8 cellular contexts compared by ENCODE assay signal in the genomic region with DNA sequence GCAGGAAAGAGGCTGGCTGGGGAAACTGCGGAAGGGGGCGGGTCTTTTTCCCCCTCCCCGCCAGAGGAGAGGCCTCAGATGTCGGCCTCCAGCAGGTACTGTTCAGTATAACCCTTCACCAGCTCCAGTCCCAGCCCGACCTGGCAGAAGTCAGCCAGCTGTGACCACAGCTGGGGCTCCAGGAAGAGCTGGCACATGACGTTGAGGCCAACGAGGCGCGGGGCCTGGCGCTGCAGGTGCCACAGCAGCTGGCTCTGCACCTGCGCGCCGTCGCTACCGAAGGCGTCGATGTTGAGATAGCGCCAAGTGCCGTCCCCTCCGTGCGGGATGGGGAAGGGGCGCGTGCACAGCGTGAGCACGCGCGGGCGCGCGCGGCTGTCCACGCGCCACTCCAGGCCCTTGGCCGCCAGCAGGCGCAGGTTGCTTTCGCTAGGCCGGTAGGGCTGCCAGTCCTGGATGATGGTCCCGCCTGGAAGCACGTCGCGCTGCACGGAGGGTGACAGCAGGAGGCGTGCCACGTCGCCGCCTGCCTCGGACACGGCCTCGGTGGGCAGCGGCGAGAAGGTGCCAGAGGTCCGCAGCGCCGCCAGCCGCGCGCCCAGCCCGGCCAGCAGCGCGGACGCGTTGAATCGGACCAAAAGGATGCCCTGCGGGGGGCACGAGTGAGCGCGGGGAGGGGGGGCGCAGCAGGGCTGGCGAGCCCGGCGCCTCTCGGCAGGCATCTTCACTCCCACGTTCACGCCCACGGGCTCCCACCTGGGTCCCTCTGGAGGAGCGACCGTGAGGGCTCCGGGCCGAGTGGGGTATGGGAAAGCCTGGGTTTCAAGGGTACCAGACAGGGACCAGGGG. TPM values are rescaled to one million over a fixed set of nuclear protein-coding genes. Genes with fewer than 3 reads are reported as not detected.
DNase-seq lines count a peak whose midpoint lies in the region; ATAC-seq and TF ChIP-seq lines count a peak whose summit lies in the region.

No MANE protein-coding gene starts in this region.

- H3K36me3 Mint-ChIP-seq in activated T-cell treated with anti-CD3 and anti-CD28 coated beads, Interleukin-2, amount 50 U/mL, for 24 hours (ENCODE audit: low read depth) = no peaks in the 10 kb centered on the region
- H3K36me3 Mint-ChIP-seq in activated T-cell treated with anti-CD3 and anti-CD28 coated beads, Interleukin-2, amount 50 U/mL, for 4 hours (ENCODE audit: insufficient read depth) = no peaks in the 10 kb centered on the region
- H3K36me3 Mint-ChIP-seq in endodermal cell (ENCODE audit: low read depth) = peaks cover 2% of the 10 kb centered on the region

- H3K9ac ChIP-seq in endodermal cell (ENCODE audit: extremely low read depth, low read length, poor library complexity, severe bottlenecking) = no peak overlapping the region
- H3K9ac ChIP-seq in skeletal muscle satellite cell (ENCODE audit: low read depth, low read length) = no peak overlapping the region

- peaks cover 61% of the 10 kb centered on the region for H3K4me1 Mint-ChIP-seq in activated T-cell treated with anti-CD3 and anti-CD28 coated beads, Interleukin-2, amount 50 U/mL, for 24 hours (ENCODE audit: low read depth)
- peaks cover 56% of the 10 kb centered on the region for H3K4me1 Mint-ChIP-seq in activated T-cell treated with anti-CD3 and anti-CD28 coated beads, Interleukin-2, amount 50 U/mL, for 4 hours (ENCODE audit: low read depth)
- H3K4me1 Mint-ChIP-seq in endodermal cell = peaks cover 16% of the 10 kb centered on the region

- H3K36me3 ChIP-seq in endodermal cell (ENCODE audit: control insufficient read depth, insufficient read depth, low read length) (no peaks in the 10 kb centered on the region), skeletal muscle satellite cell (ENCODE audit: insufficient read depth, low read length) (no peaks in the 10 kb centered on the region), breast epithelium (no peaks in the 10 kb centered on the region)

- no peak for TF ChIP-seq CTCF in endodermal cell (conservative IDR thresholded peaks at IDR 0.05)
- no peak for TF ChIP-seq CTCF in breast epithelium (IDR thresholded peaks at IDR 0.05)

- no peak overlapping the region for H3K4me3 ChIP-seq in endodermal cell (ENCODE audit: low read length)
- H3K4me3 ChIP-seq in skeletal muscle satellite cell (ENCODE audit: low read length) = no peak overlapping the region
- peak overlapping the region in 1 of 3 donors; percentile 53 for H3K4me3 ChIP-seq in breast epithelium

- H3K4me1 ChIP-seq in endodermal cell (ENCODE audit: control insufficient read depth, insufficient read depth, low read length) = peaks cover 3% of the 10 kb centered on the region
- H3K4me1 ChIP-seq in skeletal muscle satellite cell (ENCODE audit: control insufficient read depth, insufficient read depth, low read length) = peaks cover 56% of the 10 kb centered on the region
- H3K4me1 ChIP-seq in breast epithelium = peaks cover 0 to 9% of the 10 kb centered on the region in 2 donors

- no peak for TF ChIP-seq POLR2A in breast epithelium (IDR thresholded peaks at IDR 0.05)

- ATAC-seq in activated T-cell treated with anti-CD3 and anti-CD28 coated beads, Interleukin-2, amount 50 U/mL, for 4 hours = no peak

- no peak overlapping the region for H3K27ac Mint-ChIP-seq in activated T-cell treated with anti-CD3 and anti-CD28 coated beads, Interleukin-2, amount 50 U/mL, for 24 hours
- H3K27ac Mint-ChIP-seq in endodermal cell = no peak overlapping the region

- H3K9me3 ChIP-seq in endodermal cell (ENCODE audit: control insufficient read depth, low read length) = no peaks in the 10 kb centered on the region
- no peaks in the 10 kb centered on the region for H3K9me3 ChIP-seq in skeletal muscle satellite cell (replicated peaks; ENCODE audit: low read length)
- H3K9me3 ChIP-seq in breast epithelium = no peaks in the 10 kb centered on the region

- peak overlapping the region; percentile 87 for H3K4me2 ChIP-seq in skeletal muscle satellite cell (ENCODE audit: low read length)

- peaks cover 91% of the 10 kb centered on the region for H3K27me3 ChIP-seq in endodermal cell (ENCODE audit: control insufficient read depth, insufficient read depth, low read length, poor library complexity, severe bottlenecking)
- peaks cover 82% of the 10 kb centered on the region for H3K27me3 ChIP-seq in skeletal muscle satellite cell (ENCODE audit: control insufficient read depth, insufficient read depth, low read length)
- peaks cover 26 to 97% of the 10 kb centered on the region in 2 donors for H3K27me3 ChIP-seq in breast epithelium

- H3K4me3 Mint-ChIP-seq in activated T-cell treated with anti-CD3 and anti-CD28 coated beads, Interleukin-2, amount 50 U/mL, for 24 hours = peak overlapping the region; percentile 8
- H3K4me3 Mint-ChIP-seq in activated T-cell treated with anti-CD3 and anti-CD28 coated beads, Interleukin-2, amount 50 U/mL, for 4 hours = no peak overlapping the region
- peak overlapping the region; percentile 26 for H3K4me3 Mint-ChIP-seq in endodermal cell

- WGBS in endodermal cell (ENCODE audit: insufficient coverage in 1 of 2, insufficient read length in 1 of 2), 2 experiments = 0 to 1% methylated on average over 12 to 79 of the region's 79 CpGs

- H3K27ac ChIP-seq in endodermal cell (ENCODE audit: low read depth, low read length) (no peak overlapping the region), breast epithelium (no peak overlapping the region)

- intact Hi-C loops in breast epithelium (cut with DNase I; ENCODE audit: low total_unique reads) = no loop called here

- DNase-seq in activated T-cell treated with anti-CD3 and anti-CD28 coated beads, Interleukin-2, amount 50 U/mL, for 24 hours = no peak
- no peak for DNase-seq in activated T-cell treated with anti-CD3 and anti-CD28 coated beads, Interleukin-2, amount 50 U/mL, for 4 hours
- DNase-seq in NCI-H2171 treated with DMSO at 0.1 percent for 48 hours (lab: John Stamatoyannopoulos, UW) = peak; percentile 85
- peak; percentile 65 for DNase-seq in endodermal cell
- no peak for DNase-seq in inferior parietal cortex (ENCODE audit: extremely low spot score)
- DNase-seq in Ammon's horn (ENCODE audit: low spot score) = no peak
- no peak for DNase-seq in breast epithelium (ENCODE audit: low spot score in 2 of 2)

- H3K9me3 Mint-ChIP-seq in activated T-cell treated with anti-CD3 and anti-CD28 coated beads, Interleukin-2, amount 50 U/mL, for 24 hours = no peaks in the 10 kb centered on the region
- H3K9me3 Mint-ChIP-seq in activated T-cell treated with anti-CD3 and anti-CD28 coated beads, Interleukin-2, amount 50 U/mL, for 4 hours = no peaks in the 10 kb centered on the region
- H3K9me3 Mint-ChIP-seq in endodermal cell = peaks cover 2% of the 10 kb centered on the region

- peaks cover 93% of the 10 kb centered on the region for H3K27me3 Mint-ChIP-seq in activated T-cell treated with anti-CD3 and anti-CD28 coated beads, Interleukin-2, amount 50 U/mL, for 24 hours
- peaks cover 87% of the 10 kb centered on the region for H3K27me3 Mint-ChIP-seq in activated T-cell treated with anti-CD3 and anti-CD28 coated beads, Interleukin-2, amount 50 U/mL, for 4 hours (ENCODE audit: low read depth)
- peaks cover 100% of the 10 kb centered on the region for H3K27me3 Mint-ChIP-seq in endodermal cell (ENCODE audit: insufficient read depth)

RNA-seq across cellular contexts. Expression of a gene that starts 6.9 kb away (rescaled TPM):
- not detected for total RNA-seq in activated T-cell treated with anti-CD3 and anti-CD28 coated beads, Interleukin-2, amount 50 U/mL, for 4 hours
- total RNA-seq in endodermal cell (1 to 10 TPM in 1 of 2 donors, not detected in 1; 2.8 TPM), breast epithelium (under 1 TPM in 1 of 3 donors, not detected in 2; 0.16 TPM)
- 2.1 TPM for polyA plus RNA-seq in endodermal cell (2013, experiment 1 of 2)
- polyA plus RNA-seq in endodermal cell (2013, experiment 2 of 2) = 5.1 TPM
- total RNA-seq in skeletal muscle satellite cell (2012; rRNA removed) = 0.22 and 2.8 TPM in 2 replicates

RNA-seq across cellular contexts. Expression of a gene that starts 7.9 kb away (rescaled TPM):
- total RNA-seq in activated T-cell treated with anti-CD3 and anti-CD28 coated beads, Interleukin-2, amount 50 U/mL, for 4 hours = not detected
- total RNA-seq in endodermal cell (under 1 TPM; 0.15 to 0.20 TPM), breast epithelium (not detected)
- polyA plus RNA-seq in endodermal cell (2013, experiment 1 of 2) = 1.4 TPM
- 0.95 TPM for polyA plus RNA-seq in endodermal cell (2013, experiment 2 of 2)
- total RNA-seq in skeletal muscle satellite cell (2012; rRNA removed) = not detected in 2 replicates

RNA-seq across cellular contexts. Expression of a gene that starts 18.0 kb away (rescaled TPM):
- 10 to 100 TPM; 27.6 to 32.9 (median 28.3) TPM for total RNA-seq in activated T-cell treated with anti-CD3 and anti-CD28 coated beads, Interleukin-2, amount 50 U/mL, for 4 hours
- total RNA-seq in endodermal cell (10 to 100 TPM; 43.8 to 50.2 TPM), breast epithelium (10 to 100 TPM; 29.6 to 55.7 (median 44.6) TPM)
- polyA plus RNA-seq in endodermal cell (2013, experiment 1 of 2) = 59.8 TPM
- 59.3 TPM for polyA plus RNA-seq in endodermal cell (2013, experiment 2 of 2)
- total RNA-seq in skeletal muscle satellite cell (2012; rRNA removed) = 160 and 168 TPM in 2 replicates

RNA-seq across cellular contexts. Expression of a gene that starts 28.6 kb away (rescaled TPM):
- not detected for total RNA-seq in activated T-cell treated with anti-CD3 and anti-CD28 coated beads, Interleukin-2, amount 50 U/mL, for 4 hours
- total RNA-seq in endodermal cell = 1 to 10 TPM in 1 of 2 donors, not detected in 1; 1.3 TPM
- polyA plus RNA-seq in endodermal cell (2013, experiment 1 of 2) = not detected
- not detected for polyA plus RNA-seq in endodermal cell (2013, experiment 2 of 2)
- total RNA-seq in skeletal muscle satellite cell (2012; rRNA removed) = not detected in 2 replicates
- 1 to 10 TPM in 1 of 3 donors, not detected in 2; 2.6 TPM for total RNA-seq in breast epithelium

RNA-seq across cellular contexts. Expression of a gene that starts 45.2 kb away (rescaled TPM):
- 10 to 100 TPM; 30.1 to 38.9 (median 33.2) TPM for total RNA-seq in activated T-cell treated with anti-CD3 and anti-CD28 coated beads, Interleukin-2, amount 50 U/mL, for 4 hours
- total RNA-seq in endodermal cell (10 to 100 TPM; 53.9 to 65.5 TPM), breast epithelium (10 to 100 TPM; 23.9 to 46.2 (median 43.2) TPM)
- 45.3 TPM for polyA plus RNA-seq in endodermal cell (2013, experiment 1 of 2)
- 40.0 TPM for polyA plus RNA-seq in endodermal cell (2013, experiment 2 of 2)
- 64.9 and 73.6 TPM in 2 replicates for total RNA-seq in skeletal muscle satellite cell (2012; rRNA removed)

Comparison
In these comparisons a context has a peak if more than half of its experiments do, and no peak if none do; other contexts are left out.
1. DNase-seq: peak in NCI-H2171 treated with DMSO at 0.1 percent for 48 hours (single experiment) and endodermal cell (single experiment); none in activated T-cell treated with anti-CD3 and anti-CD28 coated beads, Interleukin-2, amount 50 U/mL, for 24 hours (single experiment), activated T-cell treated with anti-CD3 and anti-CD28 coated beads, Interleukin-2, amount 50 U/mL, for 4 hours (single experiment), inferior parietal cortex (single experiment), Ammon's horn (single experiment) and breast epithelium (0 of 2).